21 cellular contexts compared by ENCODE assay signal in genomic region chr10:43089519-43089918, GRCh38. TPM values are rescaled to one million over a fixed set of nuclear protein-coding genes. Genes with fewer than 3 reads are reported as not detected.
DNase-seq lines count a peak whose midpoint lies in the region; ATAC-seq and TF ChIP-seq lines count a peak whose summit lies in the region.
"Had no signal": no experiment of that assay in that cellular context is flagged by ENCODE, and none has a peak within 500 bp of the region (broad histone marks: within the 10 kb centered on the region; RNA-seq: fewer than 3 reads in every experiment).

No MANE protein-coding gene starts in this region.

- no peak overlapping the region for H4K8ac ChIP-seq in neuronal stem cell (ENCODE audit: low read depth, low read length)

- no peak overlapping the region for H2BK5ac ChIP-seq in neuronal stem cell (ENCODE audit: low read length)

- peak overlapping the region; percentile 34 for H2AK5ac ChIP-seq in neuronal stem cell (ENCODE audit: low read depth, low read length)

- peak overlapping the region; percentile 54 for H3K18ac ChIP-seq in neuronal stem cell (ENCODE audit: low read length)

- H3K9ac ChIP-seq in neuronal stem cell (ENCODE audit: low read depth, low read length, poor library complexity), result no peak overlapping the region
- H3K9ac ChIP-seq: GM23248 had no signal

- no peak overlapping the region for H3K4me2 ChIP-seq in neuronal stem cell (ENCODE audit: insufficient read depth, low read length, poor library complexity, severe bottlenecking)
- H3K4me2 ChIP-seq: A549 had no signal

- peak in 2 of 3 experiments; percentile 5 to 52 for DNase-seq in NCI-H1417 (lab: John Stamatoyannopoulos, UW)
- no peak for DNase-seq in NCI-H1417 treated with DMSO at 0.1 percent for 48 hours (lab: John Stamatoyannopoulos, UW)
- peak; percentile 9 for DNase-seq in COLO668 (lab: John Stamatoyannopoulos, UW; ENCODE audit: unreplicated experiment)
- no peak for DNase-seq in neuronal stem cell (ENCODE audit: low spot score)
- DNase-seq in G401 (ENCODE audit: low spot score), result no peak
- DNase-seq in adrenal gland, result no peak
- DNase-seq: 8988T; ACHN; AML-193; BE2C; C1 segment of cervical spinal cord; Caco-2; CD4-positive, alpha-beta memory T cell; DND-41; GDM1; GM23248; H7 had no signal

- H3K14ac ChIP-seq in neuronal stem cell (ENCODE audit: low read length), result peak overlapping the region; percentile 31

- H3K4me3 ChIP-seq in neuronal stem cell (ENCODE audit: low read length in 2 of 2) (no peak overlapping the region), adrenal gland (no peak overlapping the region)
- H3K4me3 ChIP-seq: A549, GM12878, GM23248 had no signal

- H2BK12ac ChIP-seq in neuronal stem cell (ENCODE audit: low read length), result no peak overlapping the region

- no peak for ATAC-seq in SK-N-SH treated with all-trans-retinoic acid at 6 μM for 48 hours
- ATAC-seq: A549, GM12878, HCT116 had no signal

- no peak overlapping the region for H3K27ac ChIP-seq in neuronal stem cell (replicated peaks; ENCODE audit: low read length)
- no peak overlapping the region for H3K27ac ChIP-seq in adrenal gland
- H3K27ac ChIP-seq: A549, GM23248 had no signal

- no peaks in the 10 kb centered on the region for H3K9me3 ChIP-seq in neuronal stem cell (replicated peaks in 1 of 2; ENCODE audit: control insufficient read depth in 2 of 2, insufficient read depth in 1 of 2, low read depth in 1 of 2, low read length in 2 of 2)
- no peaks in the 10 kb centered on the region for H3K9me3 ChIP-seq in adrenal gland (replicated peaks in 1 of 3)
- H3K9me3 ChIP-seq: A549, BE2C, Caco-2 had no signal

- H3K79me1 ChIP-seq in neuronal stem cell (ENCODE audit: low read depth, low read length), result no peaks in the 10 kb centered on the region

- in situ Hi-C loops in G401 (cut with HindIII; ENCODE audit: low sequenced_read_pairs), result no loop called here

- peaks cover 0 to 20% (median 0%) of the 10 kb centered on the region in 3 experiments for H3K27me3 ChIP-seq in neuronal stem cell (ENCODE audit: control insufficient read depth in 3 of 3, insufficient read depth in 3 of 3, low read depth in 1 of 3, low read length in 3 of 3)
- no peaks in the 10 kb centered on the region for H3K27me3 ChIP-seq in adrenal gland
- H3K27me3 ChIP-seq: BE2C had no signal

- H2AFZ ChIP-seq in neuronal stem cell (ENCODE audit: low read length), result no peak overlapping the region
- H2AFZ ChIP-seq: GM23248 had no signal

- TF ChIP-seq POLR2A in adrenal gland (IDR thresholded peaks at IDR 0.05), result no peak

- H3K36me3 ChIP-seq in neuronal stem cell (replicated peaks in 1 of 2; ENCODE audit: control insufficient read depth in 2 of 2, insufficient read depth in 2 of 2, low read length in 2 of 2), result no peaks in the 10 kb centered on the region
- H3K36me3 ChIP-seq in adrenal gland (replicated peaks in 1 of 2), result no peaks in the 10 kb centered on the region

- TF ChIP-seq CTCF in adrenal gland (IDR thresholded peaks at IDR 0.05), result no peak

- no peak overlapping the region for H2BK120ac ChIP-seq in neuronal stem cell (ENCODE audit: low read depth, low read length)

- H4K91ac ChIP-seq in neuronal stem cell (ENCODE audit: low read depth, low read length, poor library complexity), result no peak overlapping the region

- no CpG with 5 or more reads among the region's 10 CpGs for WGBS in neuronal stem cell (ENCODE audit: extremely low coverage in 2 of 2, insufficient read length in 2 of 2, insufficient replicate concordance in 1 of 2), 2 donors
- WGBS in adrenal gland, 4 donors, result 86 to 100% (median 88%) methylated on average over 4 to 10 of the region's 10 CpGs

- no peak overlapping the region for H3K4ac ChIP-seq in neuronal stem cell (ENCODE audit: low read length)

- intact Hi-C loops in adrenal gland (cut with DNase I), result no loop called here

- no peak overlapping the region for H2BK15ac ChIP-seq in neuronal stem cell (ENCODE audit: low read length)

- no peak overlapping the region for H3K23ac ChIP-seq in neuronal stem cell (ENCODE audit: low read depth, low read length, poor library complexity)

- no peaks in the 10 kb centered on the region for H3K4me1 ChIP-seq in neuronal stem cell (ENCODE audit: control insufficient read depth in 2 of 2, insufficient read depth in 1 of 2, low read depth in 1 of 2, low read length in 2 of 2)
- no peaks in the 10 kb centered on the region for H3K4me1 ChIP-seq in adrenal gland (replicated peaks in 1 of 2)
- H3K4me1 ChIP-seq: A549, Caco-2 had no signal

TF ChIP-seq in SK-N-SH treated with all-trans-retinoic acid at 6 μM for 48 hours, 23 proteins besides CTCF, POLR2A, EP300 and RAD21 (continues in another document):
- TF ChIP-seq CSDC2 (CRISPR knock-in tag; IDR thresholded peaks at IDR 0.05) (no peak), PPARA (CRISPR knock-in tag; IDR thresholded peaks at IDR 0.05; ENCODE audit: borderline replicate concordance) (no peak), PATZ1 (CRISPR knock-in tag; IDR thresholded peaks at IDR 0.05; ENCODE audit: borderline replicate concordance) (no peak), RARB (CRISPR knock-in tag; IDR thresholded peaks at IDR 0.05) (no peak), SNAI2 (CRISPR knock-in tag; IDR thresholded peaks at IDR 0.05) (no peak), CSRNP3 (CRISPR knock-in tag; IDR thresholded peaks at IDR 0.05) (no peak), ZFP30 (CRISPR knock-in tag; IDR thresholded peaks at IDR 0.05) (no peak)
- TF ChIP-seq, protein P1, sequence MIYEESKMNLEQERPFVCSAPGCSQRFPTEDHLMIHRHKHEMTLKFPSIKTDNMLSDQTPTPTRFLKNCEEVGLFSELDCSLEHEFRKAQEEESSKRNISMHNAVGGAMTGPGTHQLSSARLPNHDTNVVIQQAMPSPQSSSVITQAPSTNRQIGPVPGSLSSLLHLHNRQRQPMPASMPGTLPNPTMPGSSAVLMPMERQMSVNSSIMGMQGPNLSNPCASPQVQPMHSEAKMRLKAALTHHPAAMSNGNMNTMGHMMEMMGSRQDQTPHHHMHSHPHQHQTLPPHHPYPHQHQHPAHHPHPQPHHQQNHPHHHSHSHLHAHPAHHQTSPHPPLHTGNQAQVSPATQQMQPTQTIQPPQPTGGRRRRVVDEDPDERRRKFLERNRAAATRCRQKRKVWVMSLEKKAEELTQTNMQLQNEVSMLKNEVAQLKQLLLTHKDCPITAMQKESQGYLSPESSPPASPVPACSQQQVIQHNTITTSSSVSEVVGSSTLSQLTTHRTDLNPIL (CRISPR knock-in tag; IDR thresholded peaks at IDR 0.05; ENCODE audit: low read depth), result no peak

RNA-seq across cellular contexts. Expression of gene RET, which starts 12.7 kb away (rescaled TPM):
- polyA plus RNA-seq in neuronal stem cell (2013, experiment 1 of 2), result 2.3 TPM
- 2.2 TPM for polyA plus RNA-seq in neuronal stem cell (2013, experiment 2 of 2)
- 0.03 TPM in 1 of 2 replicates, not detected in the other for total RNA-seq in G401 (2014; rRNA removed; shearing (Covaris generic))
- 10 to 100 TPM in 3 of 8 donors, 1 to 10 TPM in 5; 1.6 to 43.6 (median 3.7) TPM for total RNA-seq in adrenal gland
- 10 to 100 TPM in 2 of 3 donors, 1 to 10 TPM in 1; 8.1 to 34.1 (median 24.3) TPM for polyA plus RNA-seq in adrenal gland
- total RNA-seq: Caco-2; CD4-positive, alpha-beta memory T cell; GM12878; GM23248 had no signal
- polyA plus RNA-seq: CD4-positive, alpha-beta memory T cell; GM12878; GM23248 had no signal

RNA-seq across cellular contexts. Expression of gene CSGALNACT2, which starts 48.7 kb away (rescaled TPM):
- 6.7 TPM for polyA plus RNA-seq in neuronal stem cell (2013, experiment 1 of 2)
- 7.4 TPM for polyA plus RNA-seq in neuronal stem cell (2013, experiment 2 of 2)
- total RNA-seq in G401 (2014; rRNA removed; shearing (Covaris generic)), result 4.3 and 9.2 TPM in 2 replicates
- 10 to 100 TPM in 7 of 8 donors, 1 to 10 TPM in 1; 7.9 to 19.4 (median 13.5) TPM for total RNA-seq in adrenal gland
- polyA plus RNA-seq in adrenal gland, result 10 to 100 TPM in 1 of 3 donors, 1 to 10 TPM in 2; 5.8 to 15.3 (median 6.5) TPM

Comparison
In these comparisons a context has a peak if more than half of its experiments do, and no peak if none do; other contexts are left out.
1. DNase-seq: peak in NCI-H1417 (2 of 3) and COLO668 (single experiment); none in NCI-H1417 treated with DMSO at 0.1 percent for 48 hours (single experiment), neuronal stem cell (single experiment), G401 (single experiment) and adrenal gland (0 of 7).